3 cellular contexts compared by ENCODE assay signal in genomic region chr4:55912249-55912648, GRCh38.
TF ChIP-seq lines count a peak whose summit lies in the region.

No MANE protein-coding gene starts in this region.

TF ChIP-seq in SK-N-SH, 30 proteins besides CTCF, POLR2A, EP300 and RAD21:
- TF ChIP-seq MXI1 (IDR thresholded peaks at IDR 0.05; ENCODE audit: low read depth, low read length) (no peak), NFIC (IDR thresholded peaks at IDR 0.05; ENCODE audit: borderline replicate concordance) (peak; percentile 44; the same call in 1 of the 2 replicates)
TF ChIP-seq in SK-N-SH: peak in this region for 1.

TF ChIP-seq in SK-N-SH treated with all-trans-retinoic acid at 6 μM for 48 hours, 23 proteins besides CTCF, POLR2A, EP300 and RAD21 (continued from another document):
- TF ChIP-seq ZNF565 (CRISPR knock-in tag; conservative IDR thresholded peaks at IDR 0.05; ENCODE audit: low read depth) (no peak), SNAI2 (CRISPR knock-in tag; IDR thresholded peaks at IDR 0.05) (no peak), TCF4 (CRISPR knock-in tag; IDR thresholded peaks at IDR 0.05; ENCODE audit: borderline replicate concordance) (no peak), BACH2 (CRISPR knock-in tag; IDR thresholded peaks at IDR 0.05; ENCODE audit: borderline replicate concordance) (no peak), ARNTL (CRISPR knock-in tag; IDR thresholded peaks at IDR 0.05; ENCODE audit: borderline replicate concordance, low read depth) (no peak), TOX (CRISPR knock-in tag; IDR thresholded peaks at IDR 0.05; ENCODE audit: borderline replicate concordance) (no peak), RARB (CRISPR knock-in tag; IDR thresholded peaks at IDR 0.05) (no peak), GLIS3 (CRISPR knock-in tag; IDR thresholded peaks at IDR 0.05) (no peak), ZFP30 (CRISPR knock-in tag; IDR thresholded peaks at IDR 0.05) (no peak), CSDC2 (CRISPR knock-in tag; IDR thresholded peaks at IDR 0.05) (no peak), TSHZ2 (CRISPR knock-in tag; IDR thresholded peaks at IDR 0.05) (no peak), ESRRG (CRISPR knock-in tag; IDR thresholded peaks at IDR 0.05) (no peak), OSR1 (CRISPR knock-in tag; IDR thresholded peaks at IDR 0.05) (no peak), CSRNP3 (CRISPR knock-in tag; IDR thresholded peaks at IDR 0.05) (no peak), ISL1 (CRISPR knock-in tag; IDR thresholded peaks at IDR 0.05) (no peak), PPARA (CRISPR knock-in tag; IDR thresholded peaks at IDR 0.05; ENCODE audit: borderline replicate concordance) (no peak)
- TF ChIP-seq, protein P1, sequence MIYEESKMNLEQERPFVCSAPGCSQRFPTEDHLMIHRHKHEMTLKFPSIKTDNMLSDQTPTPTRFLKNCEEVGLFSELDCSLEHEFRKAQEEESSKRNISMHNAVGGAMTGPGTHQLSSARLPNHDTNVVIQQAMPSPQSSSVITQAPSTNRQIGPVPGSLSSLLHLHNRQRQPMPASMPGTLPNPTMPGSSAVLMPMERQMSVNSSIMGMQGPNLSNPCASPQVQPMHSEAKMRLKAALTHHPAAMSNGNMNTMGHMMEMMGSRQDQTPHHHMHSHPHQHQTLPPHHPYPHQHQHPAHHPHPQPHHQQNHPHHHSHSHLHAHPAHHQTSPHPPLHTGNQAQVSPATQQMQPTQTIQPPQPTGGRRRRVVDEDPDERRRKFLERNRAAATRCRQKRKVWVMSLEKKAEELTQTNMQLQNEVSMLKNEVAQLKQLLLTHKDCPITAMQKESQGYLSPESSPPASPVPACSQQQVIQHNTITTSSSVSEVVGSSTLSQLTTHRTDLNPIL (CRISPR knock-in tag; IDR thresholded peaks at IDR 0.05; ENCODE audit: low read depth), result no peak

TF ChIP-seq in K562, 482 proteins besides CTCF, POLR2A, EP300 and RAD21:
- TF ChIP-seq SMAD1 (IDR thresholded peaks at IDR 0.05; ENCODE audit: low read depth, low read length, partially characterized antibody) (peak; percentile 77), NFIC (IDR thresholded peaks at IDR 0.05) (peak; percentile 99), ZNF175 (CRISPR knock-in tag; IDR thresholded peaks at IDR 0.05; ENCODE audit: low read depth) (no peak), NFIX (CRISPR knock-in tag; IDR thresholded peaks at IDR 0.05; ENCODE audit: low read depth) (peak; percentile 94)
